Comparison of ENCODE assay signal across 1 cellular context in genomic region chr1:170200665-170201397, GRCh38.
TF ChIP-seq lines count a peak whose summit lies in the region.

No MANE protein-coding gene starts in this region.

TF ChIP-seq in liver, 16 proteins besides CTCF, POLR2A, EP300 and RAD21 (continued from another document):
- TF ChIP-seq, protein P1, sequence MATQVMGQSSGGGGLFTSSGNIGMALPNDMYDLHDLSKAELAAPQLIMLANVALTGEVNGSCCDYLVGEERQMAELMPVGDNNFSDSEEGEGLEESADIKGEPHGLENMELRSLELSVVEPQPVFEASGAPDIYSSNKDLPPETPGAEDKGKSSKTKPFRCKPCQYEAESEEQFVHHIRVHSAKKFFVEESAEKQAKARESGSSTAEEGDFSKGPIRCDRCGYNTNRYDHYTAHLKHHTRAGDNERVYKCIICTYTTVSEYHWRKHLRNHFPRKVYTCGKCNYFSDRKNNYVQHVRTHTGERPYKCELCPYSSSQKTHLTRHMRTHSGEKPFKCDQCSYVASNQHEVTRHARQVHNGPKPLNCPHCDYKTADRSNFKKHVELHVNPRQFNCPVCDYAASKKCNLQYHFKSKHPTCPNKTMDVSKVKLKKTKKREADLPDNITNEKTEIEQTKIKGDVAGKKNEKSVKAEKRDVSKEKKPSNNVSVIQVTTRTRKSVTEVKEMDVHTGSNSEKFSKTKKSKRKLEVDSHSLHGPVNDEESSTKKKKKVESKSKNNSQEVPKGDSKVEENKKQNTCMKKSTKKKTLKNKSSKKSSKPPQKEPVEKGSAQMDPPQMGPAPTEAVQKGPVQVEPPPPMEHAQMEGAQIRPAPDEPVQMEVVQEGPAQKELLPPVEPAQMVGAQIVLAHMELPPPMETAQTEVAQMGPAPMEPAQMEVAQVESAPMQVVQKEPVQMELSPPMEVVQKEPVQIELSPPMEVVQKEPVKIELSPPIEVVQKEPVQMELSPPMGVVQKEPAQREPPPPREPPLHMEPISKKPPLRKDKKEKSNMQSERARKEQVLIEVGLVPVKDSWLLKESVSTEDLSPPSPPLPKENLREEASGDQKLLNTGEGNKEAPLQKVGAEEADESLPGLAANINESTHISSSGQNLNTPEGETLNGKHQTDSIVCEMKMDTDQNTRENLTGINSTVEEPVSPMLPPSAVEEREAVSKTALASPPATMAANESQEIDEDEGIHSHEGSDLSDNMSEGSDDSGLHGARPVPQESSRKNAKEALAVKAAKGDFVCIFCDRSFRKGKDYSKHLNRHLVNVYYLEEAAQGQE (IDR thresholded peaks at IDR 0.05) = no peak
- no peak for TF ChIP-seq FOXA1 (IDR thresholded peaks at IDR 0.05)
- TF ChIP-seq EGR1 (IDR thresholded peaks at IDR 0.05; ENCODE audit: low read depth in 2 of 2) = no peak
- no peak for TF ChIP-seq YY1 (IDR thresholded peaks at IDR 0.05)
- TF ChIP-seq, protein P2, sequence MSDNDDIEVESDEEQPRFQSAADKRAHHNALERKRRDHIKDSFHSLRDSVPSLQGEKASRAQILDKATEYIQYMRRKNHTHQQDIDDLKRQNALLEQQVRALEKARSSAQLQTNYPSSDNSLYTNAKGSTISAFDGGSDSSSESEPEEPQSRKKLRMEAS (IDR thresholded peaks at IDR 0.05) = no peak
- no peak for TF ChIP-seq SP1 (IDR thresholded peaks at IDR 0.05)
- TF ChIP-seq HNF4A (conservative IDR thresholded peaks at IDR 0.05) = peak in 1 of 2 donors; percentile 8
- peak; percentile 46 to 58 for TF ChIP-seq RXRA (IDR thresholded peaks at IDR 0.05)
